Comparison of ENCODE assay signal across 10 cellular contexts in genomic region chr11:8777907-8778767, GRCh38.
DNase-seq lines count a peak whose midpoint lies in the region; ATAC-seq and TF ChIP-seq lines count a peak whose summit lies in the region.
"Had no signal": no experiment of that assay in that cellular context is flagged by ENCODE, and none has a peak within 500 bp of the region (broad histone marks: within the 10 kb centered on the region; RNA-seq: fewer than 3 reads in every experiment).

No MANE protein-coding gene starts in this region.

- no peaks in the 10 kb centered on the region for H3K9me3 ChIP-seq in naive thymus-derived CD4-positive, alpha-beta T cell (ENCODE audit: control insufficient read depth in 2 of 3, low read length in 3 of 3)

- CTCF ChIA-PET in naive thymus-derived CD4-positive, alpha-beta T cell (lab: Charles Lee), result interaction anchor here (0.7 kb wide), 1 partner anchor 182 kb away, joined by 3 read pairs; no protein-coding TSS in a partner anchor
- CTCF ChIA-PET in activated CD4-positive, alpha-beta memory T cell treated with anti-CD3 and anti-CD28 coated beads for 36 hours (lab: Charles Lee), result no interaction called here

- H3K27me3 Mint-ChIP-seq in naive thymus-derived CD4-positive, alpha-beta T cell, result peaks cover 8 to 22% (median 12%) of the 10 kb centered on the region in 5 donors
- peaks cover 4% of the 10 kb centered on the region for H3K27me3 Mint-ChIP-seq in activated CD4-positive, alpha-beta memory T cell treated with anti-CD3 and anti-CD28 coated beads for 36 hours

- H3K27me3 ChIP-seq in naive thymus-derived CD4-positive, alpha-beta T cell (ENCODE audit: control insufficient read depth in 2 of 2, insufficient read depth in 2 of 2, low read length in 2 of 2), result no peaks in the 10 kb centered on the region

- peaks cover 0 to 3% (median 0%) of the 10 kb centered on the region in 7 donors for H3K4me1 Mint-ChIP-seq in naive thymus-derived CD4-positive, alpha-beta T cell
- peaks cover 3% of the 10 kb centered on the region for H3K4me1 Mint-ChIP-seq in activated CD4-positive, alpha-beta memory T cell treated with anti-CD3 and anti-CD28 coated beads for 36 hours (ENCODE audit: low read depth)

- no peak for TF ChIP-seq CTCF in epithelial cell of esophagus (IDR thresholded peaks at IDR 0.05; ENCODE audit: insufficient read depth, low read depth, low read length, missing control alignments)

- no peaks in the 10 kb centered on the region for H3K36me3 ChIP-seq in naive thymus-derived CD4-positive, alpha-beta T cell (ENCODE audit: control insufficient read depth in 2 of 3, insufficient read depth in 3 of 3, low read length in 3 of 3)

- H3K9me3 Mint-ChIP-seq in naive thymus-derived CD4-positive, alpha-beta T cell, result no peaks in the 10 kb centered on the region
- no peaks in the 10 kb centered on the region for H3K9me3 Mint-ChIP-seq in activated CD4-positive, alpha-beta memory T cell treated with anti-CD3 and anti-CD28 coated beads for 36 hours
- H3K9me3 Mint-ChIP-seq: T-helper 1 cell treated with Interleukin-12 subunit alpha and Interleukin-12 subunit beta and Interleukin-4 antibody, amounts not matched to agents 30 μg/mL and 1 μg/mL, for 36 hours had no signal

- no peak overlapping the region for H3K4me3 Mint-ChIP-seq in naive thymus-derived CD4-positive, alpha-beta T cell
- H3K4me3 Mint-ChIP-seq in activated CD4-positive, alpha-beta memory T cell treated with anti-CD3 and anti-CD28 coated beads for 36 hours, result no peak overlapping the region
- H3K4me3 Mint-ChIP-seq: T-helper 1 cell treated with Interleukin-12 subunit alpha and Interleukin-12 subunit beta and Interleukin-4 antibody, amounts not matched to agents 30 μg/mL and 1 μg/mL, for 36 hours had no signal

- DNase-seq in AG08395 (ENCODE audit: low spot score) (peak; percentile 63), epithelial cell of esophagus (ENCODE audit: low read depth) (peak; percentile 39), UCSD-AML1 (lab: John Stamatoyannopoulos, UW; ENCODE audit: unreplicated experiment) (no peak)
- no peak for DNase-seq in naive thymus-derived CD4-positive, alpha-beta T cell
- no peak for DNase-seq in stimulated activated CD4-positive, alpha-beta T cell treated with anti-CD3 and anti-CD28 coated beads, Interleukin-2, amount 100 ng/mL, for 24 hours
- no peak for DNase-seq in activated CD4-positive, alpha-beta memory T cell treated with anti-CD3 and anti-CD28 coated beads for 36 hours

- no peaks in the 10 kb centered on the region for H3K4me1 ChIP-seq in naive thymus-derived CD4-positive, alpha-beta T cell (ENCODE audit: control insufficient read depth in 2 of 2, insufficient read depth in 2 of 2, low read length in 2 of 2)

- intact Hi-C loops in naive thymus-derived CD4-positive, alpha-beta T cell (cut with micrococcal nuclease), result no loop called here
- intact Hi-C loops in activated CD4-positive, alpha-beta memory T cell treated with anti-CD3 and anti-CD28 coated beads for 36 hours (cut with micrococcal nuclease), result no loop called here

- no peak overlapping the region for H3K27ac Mint-ChIP-seq in naive thymus-derived CD4-positive, alpha-beta T cell
- no peak overlapping the region for H3K27ac Mint-ChIP-seq in activated CD4-positive, alpha-beta memory T cell treated with anti-CD3 and anti-CD28 coated beads for 36 hours
- H3K27ac Mint-ChIP-seq: T-helper 1 cell treated with Interleukin-12 subunit alpha and Interleukin-12 subunit beta and Interleukin-4 antibody, amounts not matched to agents 30 μg/mL and 1 μg/mL, for 36 hours had no signal

- POLR2A ChIA-PET in naive thymus-derived CD4-positive, alpha-beta T cell (lab: Charles Lee), result no interaction called here
- POLR2A ChIA-PET in activated CD4-positive, alpha-beta memory T cell treated with anti-CD3 and anti-CD28 coated beads for 36 hours (lab: Charles Lee), result no interaction called here

- H3K4me3 ChIP-seq in epithelial cell of esophagus (ENCODE audit: low read length), result no peak overlapping the region
- no peak overlapping the region for H3K4me3 ChIP-seq in naive thymus-derived CD4-positive, alpha-beta T cell (ENCODE audit: low read length)
- H3K4me3 ChIP-seq: K562 had no signal

- no peaks in the 10 kb centered on the region for H3K36me3 Mint-ChIP-seq in naive thymus-derived CD4-positive, alpha-beta T cell
- no peaks in the 10 kb centered on the region for H3K36me3 Mint-ChIP-seq in activated CD4-positive, alpha-beta memory T cell treated with anti-CD3 and anti-CD28 coated beads for 36 hours

- H3K27ac ChIP-seq in naive thymus-derived CD4-positive, alpha-beta T cell (ENCODE audit: low read depth, low read length), result no peak overlapping the region

- peak; percentile 72 for ATAC-seq in HG03342 (IDR thresholded peaks at IDR 0.05; ENCODE audit: unreplicated experiment)
- ATAC-seq in naive thymus-derived CD4-positive, alpha-beta T cell, result peak; percentile 26
- no peak for ATAC-seq in HG03196 (IDR thresholded peaks at IDR 0.05; ENCODE audit: unreplicated experiment)
- ATAC-seq: K562 had no signal

Comparison
In these comparisons a context has a peak if more than half of its experiments do, and no peak if none do; other contexts are left out.
1. DNase-seq: peak in AG08395 (single experiment) and epithelial cell of esophagus (single experiment); none in naive thymus-derived CD4-positive, alpha-beta T cell (0 of 9), stimulated activated CD4-positive, alpha-beta T cell treated with anti-CD3 and anti-CD28 coated beads, Interleukin-2, amount 100 ng/mL, for 24 hours (0 of 2), UCSD-AML1 (single experiment) and activated CD4-positive, alpha-beta memory T cell treated with anti-CD3 and anti-CD28 coated beads for 36 hours (single experiment).